In the genomic region with DNA sequence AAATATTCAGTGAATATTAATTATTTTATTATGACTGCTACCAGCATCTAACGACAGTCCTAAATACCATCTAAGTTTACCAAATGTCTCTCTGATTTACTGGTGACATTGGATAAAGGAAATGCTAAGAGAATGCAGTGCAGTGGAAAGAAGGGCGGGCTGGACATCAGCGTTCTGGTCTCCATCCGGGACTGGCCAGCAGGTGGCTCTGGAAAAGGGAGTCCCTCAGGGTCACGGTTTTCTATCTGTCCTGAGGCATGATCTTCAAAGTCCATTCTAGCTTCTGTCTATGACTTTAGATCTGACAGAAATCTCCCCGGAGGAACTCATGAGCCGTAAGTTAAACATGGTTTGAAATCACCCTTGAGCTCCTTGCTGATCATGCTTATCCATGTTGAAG, we compare ENCODE assay signal across 8 cellular contexts. TPM values are rescaled to one million over a fixed set of nuclear protein-coding genes. Genes with fewer than 3 reads are reported as not detected.
DNase-seq lines count a peak whose midpoint lies in the region; ATAC-seq and FAIRE-seq lines count a peak whose summit lies in the region.

No MANE protein-coding gene starts in this region.

- peak; percentile 94 for ATAC-seq in left lobe of liver

- FAIRE-seq in A204.1 (lab: Jason Lieb, UNC) = peak; percentile 19

- peak; percentile 37 for DNase-seq in HT1080 (ENCODE audit: low read depth)
- DNase-seq in cerebellum (ENCODE audit: low spot score) = peak; percentile 68
- DNase-seq in left lobe of liver (ENCODE audit: low spot score) = peak; percentile 62
- DNase-seq in cortex of kidney (lab: John Stamatoyannopoulos, UW) = no peak
- DNase-seq in NOMO-1 treated with DMSO at 0.1 percent for 48 hours (lab: John Stamatoyannopoulos, UW; ENCODE audit: unreplicated experiment) = no peak
- no peak for DNase-seq in amniotic stem cell (lab: John Stamatoyannopoulos, UW)
- no peak for DNase-seq in activated naive CD4-positive, alpha-beta T cell (lab: John Stamatoyannopoulos, UW)

RNA-seq across cellular contexts. Expression of a gene that starts 3.3 kb away (rescaled TPM):
- total RNA-seq in HT1080 (2014; rRNA removed; shearing (Covaris generic)) = 19.0 and 28.0 TPM in 2 replicates
- polyA plus RNA-seq in HT1080 (2015; cell fraction: cytosol; rRNA removed) = 5.0 and 6.3 TPM in 2 replicates
- polyA plus RNA-seq in HT1080 (2015; cell fraction: nucleus; rRNA removed) = 6.3 and 7.8 TPM in 2 replicates
- 440 TPM for total RNA-seq in cerebellum
- total RNA-seq in left lobe of liver = 10.8 TPM

Comparison
In these comparisons a context has a peak if more than half of its experiments do, and no peak if none do; other contexts are left out.
1. DNase-seq: peak in HT1080 (single experiment), cerebellum (single experiment) and left lobe of liver (single experiment); none in cortex of kidney (single experiment), NOMO-1 treated with DMSO at 0.1 percent for 48 hours (single experiment), amniotic stem cell (single experiment) and activated naive CD4-positive, alpha-beta T cell (0 of 4).
2. RNA of a gene that starts 3.3 kb away (total RNA-seq): 440 TPM in cerebellum (single experiment); 19.0 to 28.0 TPM in HT1080 and 10.8 TPM in left lobe of liver (single experiment); every median in the first group is over 10 times any median in the second.